1 cellular context compared by ENCODE assay signal in genomic region chr1:20521960-20522861, GRCh38.
A peak's percentile ranks its signal among the peaks of the same experiment; 100 is the strongest.
TF ChIP-seq lines count a peak whose summit lies in the region.

No MANE protein-coding gene starts in this region.

TF ChIP-seq in H1, 55 proteins besides CTCF, POLR2A, EP300 and RAD21:
- TF ChIP-seq SAP30 (IDR thresholded peaks at IDR 0.05; ENCODE audit: insufficient read depth, insufficient replicate concordance, low read length) (no peak), KDM1A (IDR thresholded peaks at IDR 0.05; ENCODE audit: borderline replicate concordance, low read length) (peak; percentile 69), TAF7 (optimal IDR thresholded peaks at IDR 0.05; ENCODE audit: borderline replicate concordance, low read depth, low read length) (peak; percentile 44), RXRA (IDR thresholded peaks at IDR 0.05; ENCODE audit: insufficient read depth, low read depth, low read length) (0 out of 2 replicates have a peak, but pooled peaks have one; percentile 46), YY1 (IDR thresholded peaks at IDR 0.05; ENCODE audit: low read depth, low read length) (0 out of 2 replicates have a peak, but pooled peaks have one; percentile 45), KDM4A (IDR thresholded peaks at IDR 0.05; ENCODE audit: low read depth, low read length, severe bottlenecking) (peak; percentile 30), ATF2 (IDR thresholded peaks at IDR 0.05; ENCODE audit: low read length) (no peak)
TF ChIP-seq in H1: peak in this region for 5.
